Comparison of ENCODE assay signal across 8 cellular contexts in the genomic region with DNA sequence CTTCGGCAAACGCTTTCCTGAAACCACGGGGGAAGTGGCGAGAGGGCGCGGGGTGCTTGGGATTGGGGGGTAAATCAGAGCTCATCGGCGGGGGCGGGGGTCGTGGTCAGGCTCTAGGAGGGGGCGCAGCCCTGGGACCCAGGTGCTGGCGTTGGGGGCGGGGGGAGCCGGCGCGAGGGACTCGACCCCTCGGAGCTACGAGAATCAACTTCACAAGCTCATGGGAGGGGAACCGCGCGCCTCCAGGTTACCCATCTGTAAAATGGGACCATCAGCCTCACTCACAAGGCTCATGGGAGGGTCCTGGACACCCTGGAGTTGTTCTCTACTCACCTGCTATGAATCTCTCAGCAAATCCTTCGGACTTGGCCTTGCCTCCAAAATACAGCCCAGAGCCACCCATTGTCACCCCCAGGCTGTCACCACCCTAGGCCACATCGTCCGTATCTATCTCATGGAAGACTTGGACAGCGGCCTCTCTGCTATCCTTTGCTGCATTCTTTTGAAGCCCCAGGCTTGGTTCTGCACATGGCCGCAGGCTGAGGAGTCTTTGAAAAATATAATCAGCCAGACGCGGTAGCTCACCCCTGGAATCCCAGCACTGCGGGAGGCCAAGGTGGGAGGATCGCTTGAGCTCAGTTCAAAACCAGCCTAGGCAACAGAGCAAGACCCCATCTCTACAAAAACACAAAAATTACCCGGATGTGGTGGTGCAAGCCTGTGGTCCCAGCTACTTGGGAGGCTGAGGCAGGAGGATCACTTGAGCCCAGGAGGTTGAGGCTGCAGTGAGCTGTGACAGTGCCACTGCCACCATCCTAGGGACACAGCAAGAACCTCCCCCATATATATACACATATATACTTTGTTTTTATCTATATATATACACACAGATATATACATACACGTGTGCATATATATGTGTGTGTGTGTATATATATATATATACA. TPM values are rescaled to one million over a fixed set of nuclear protein-coding genes. Genes with fewer than 3 reads are reported as not detected.
DNase-seq lines count a peak whose midpoint lies in the region; ATAC-seq and TF ChIP-seq lines count a peak whose summit lies in the region.

No MANE protein-coding gene starts in this region.

- DNase-seq in GM12864 (ENCODE audit: low read depth) (no peak), T-cell (no peak), fibroblast of pulmonary artery (ENCODE audit: low read depth) (no peak), DMS114 treated with DMSO at 0.1 percent for 48 hours (lab: John Stamatoyannopoulos, UW; ENCODE audit: unreplicated experiment) (no peak), GM13976 (ENCODE audit: low spot score) (no peak)

- H3K4me1 Mint-ChIP-seq in T-cell: peaks cover 59 to 67% (median 67%) of the 10 kb centered on the region in 3 donors

- no peaks in the 10 kb centered on the region for H3K27me3 ChIP-seq in rectal smooth muscle tissue (ENCODE audit: control insufficient read depth, insufficient read depth, low read length)

- no peaks in the 10 kb centered on the region for H3K27me3 Mint-ChIP-seq in T-cell

- H3K27ac ChIP-seq in rectal smooth muscle tissue (ENCODE audit: low read depth, low read length): peak overlapping the region; percentile 86

- H3K27ac Mint-ChIP-seq in T-cell: peak overlapping the region; percentile 91 to 92

- peak overlapping the region; percentile 91 to 97 (median 93) for H3K4me3 Mint-ChIP-seq in T-cell

- peaks cover 12% of the 10 kb centered on the region for H3K4me1 ChIP-seq in rectal smooth muscle tissue (ENCODE audit: control insufficient read depth, insufficient read depth, low read length)

- peak overlapping the region; percentile 57 for H3K9ac ChIP-seq in rectal smooth muscle tissue (ENCODE audit: low read length)

- in situ Hi-C loops in GM13976 (cut with MboI; ENCODE audit: low sequenced_read_pairs, unreplicated experiment): no loop called here

- ATAC-seq in T-cell (replicated peaks in 1 of 4): no peak
- ATAC-seq in HG03520 (IDR thresholded peaks at IDR 0.05; ENCODE audit: unreplicated experiment): no peak
- no peak for ATAC-seq in HG03280 (IDR thresholded peaks at IDR 0.05; ENCODE audit: unreplicated experiment)

- TF ChIP-seq CTCF in GM12864 (IDR thresholded peaks at IDR 0.05; ENCODE audit: low read depth, low read length, missing control alignments): no peak
- TF ChIP-seq CTCF in fibroblast of pulmonary artery (IDR thresholded peaks at IDR 0.05; ENCODE audit: low read length, missing control alignments): no peak
- no peak for TF ChIP-seq CTCF in GM13976 (IDR thresholded peaks at IDR 0.05; ENCODE audit: borderline replicate concordance, control extremely low read depth, extremely low read depth, insufficient read depth, missing control alignments)

- CTCF ChIA-PET in T-cell (lab: Charles Lee): interaction anchor here (0.6 to 2.5 kb wide), 7 partner anchors 7 to 1227 kb away, joined by 3 to 19 read pairs (median 6); no protein-coding TSS in a partner anchor

- H3K36me3 Mint-ChIP-seq in T-cell: peaks cover 17% of the 10 kb centered on the region

- POLR2A ChIA-PET in T-cell (lab: Charles Lee): interaction anchor here in 1 of 2 donors (0.7 kb wide), 1 partner anchor 1509 kb away, joined by 4 read pairs; no protein-coding TSS in a partner anchor

- no peaks in the 10 kb centered on the region for H3K9me3 Mint-ChIP-seq in T-cell

- H3K4me3 ChIP-seq in GM12864 (ENCODE audit: low read depth, low read length) (peak overlapping the region; percentile 80), fibroblast of pulmonary artery (replicated peaks; ENCODE audit: low read depth, low read length) (peak overlapping the region; percentile 81), rectal smooth muscle tissue (ENCODE audit: low read length) (peak overlapping the region; percentile 76)

- H3K36me3 ChIP-seq in rectal smooth muscle tissue (ENCODE audit: control insufficient read depth, insufficient read depth, low read length): no peaks in the 10 kb centered on the region

RNA-seq across cellular contexts. Expression of a gene that starts 0.9 kb away (rescaled TPM):
- total RNA-seq in T-cell: 100 to 1,000 TPM in 2 of 5 donors, 10 to 100 TPM in 3; 90.2 to 101 (median 98.3) TPM
